In the genomic region with DNA sequence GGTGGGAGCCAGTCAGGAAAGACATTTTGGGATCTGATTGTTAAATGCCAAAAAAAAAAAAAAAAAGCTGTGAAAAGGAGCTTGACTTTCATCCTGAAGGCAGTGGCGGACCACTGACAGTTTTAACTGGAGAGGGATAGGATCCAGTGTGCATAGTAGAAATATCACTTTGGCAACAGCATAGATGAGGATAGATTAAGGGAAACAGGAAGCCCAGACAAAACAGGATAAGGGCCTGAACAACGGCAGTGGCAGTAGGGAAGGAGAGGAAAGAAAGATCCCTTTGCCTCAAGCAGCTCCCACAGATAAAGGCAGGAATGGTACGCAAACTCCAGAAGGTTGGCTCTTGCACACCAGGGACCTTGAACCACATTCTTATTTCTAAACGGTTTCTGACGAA, we compare ENCODE assay signal across 2 cellular contexts.
A peak's percentile ranks its signal among the peaks of the same experiment; 100 is the strongest.
TF ChIP-seq lines count a peak whose summit lies in the region.

No MANE protein-coding gene starts in this region.

TF ChIP-seq in SK-N-SH, 30 proteins besides CTCF, POLR2A, EP300 and RAD21:
- TF ChIP-seq GATA2 (CRISPR knock-in tag; IDR thresholded peaks at IDR 0.05) (peak; percentile 57; the same call in 1 of the 2 replicates), SMC3 (IDR thresholded peaks at IDR 0.05; ENCODE audit: low read depth, low read length) (no peak), IRF3 (IDR thresholded peaks at IDR 0.05; ENCODE audit: low read depth, low read length) (no peak), FOSL2 (IDR thresholded peaks at IDR 0.05; ENCODE audit: borderline replicate concordance, low read depth) (no peak)
TF ChIP-seq in SK-N-SH: peak in this region for 1.

TF ChIP-seq in HepG2, 621 proteins besides CTCF, POLR2A, EP300 and RAD21:
- TF ChIP-seq NCOR1 (IDR thresholded peaks at IDR 0.05; ENCODE audit: borderline replicate concordance, low read length) (no peak), PRPF4 (IDR thresholded peaks at IDR 0.05; ENCODE audit: low read depth, low read length, poor library complexity, severe bottlenecking) (no peak), TP53 (CRISPR knock-in tag; conservative IDR thresholded peaks at IDR 0.05) (no peak)
